11 cellular contexts compared by ENCODE assay signal in genomic region chr12:6212086-6212485, GRCh38. TPM values are rescaled to one million over a fixed set of nuclear protein-coding genes. Genes with fewer than 3 reads are reported as not detected.
DNase-seq lines count a peak whose midpoint lies in the region; ATAC-seq and TF ChIP-seq lines count a peak whose summit lies in the region.
"Had no signal": no experiment of that assay in that cellular context is flagged by ENCODE, and none has a peak within 500 bp of the region (broad histone marks: within the 10 kb centered on the region; RNA-seq: fewer than 3 reads in every experiment).

No MANE protein-coding gene starts in this region.

- peak overlapping the region; percentile 99 for H3K9ac ChIP-seq in BLaER1
- H3K9ac ChIP-seq in adipocyte (ENCODE audit: low read length): no peak overlapping the region

- H3K4me1 ChIP-seq in BLaER1 (peaks cover 100% of the 10 kb centered on the region), adipocyte (ENCODE audit: control insufficient read depth, insufficient read depth, low read length) (peaks cover 26% of the 10 kb centered on the region), sigmoid colon (peaks cover 0 to 100% (median 100%) of the 10 kb centered on the region in 4 donors)

- H4K20me1 ChIP-seq in BLaER1: peaks cover 36% of the 10 kb centered on the region

- no peaks in the 10 kb centered on the region for H3K9me3 ChIP-seq in BLaER1
- H3K9me3 ChIP-seq in adipocyte (ENCODE audit: control insufficient read depth, low read length): no peaks in the 10 kb centered on the region
- H3K9me3 ChIP-seq in sigmoid colon: no peaks in the 10 kb centered on the region

- DNase-seq in adipocyte (ENCODE audit: low read depth) (peak; percentile 52), islet precursor cell (peak; percentile 75), sigmoid colon (no peak), SW480 (ENCODE audit: low spot score) (no peak)
- DNase-seq in effector CD8-positive, alpha-beta T cell (lab: John Stamatoyannopoulos, UW): no peak
- DNase-seq: activated T-cell treated with anti-CD3 and anti-CD28 coated beads, Interleukin-2, amount 50 U/mL, for 72 hours; NK-92 treated with Interleukin-12 subunit alpha and Interleukin-12 subunit beta, amount 100 ng/mL, for 24 hours had no signal

- 40 to 65% methylated on average over 7 of the region's 7 CpGs for WGBS in sigmoid colon, 2 donors

- H3K4me3 ChIP-seq in BLaER1 (peak overlapping the region; percentile 46), adipocyte (ENCODE audit: low read length) (no peak overlapping the region), sigmoid colon (no peak overlapping the region)

- intact Hi-C loops in sigmoid colon (cut with DNase I): loop anchor here (10.0 kb wide), 1 partner anchor 343 kb away; the partner anchor contains the start of gene IFFO1

- H3K36me3 ChIP-seq in BLaER1 (peaks cover 92% of the 10 kb centered on the region), adipocyte (ENCODE audit: control insufficient read depth, insufficient read depth, low read length, severe bottlenecking) (no peaks in the 10 kb centered on the region), sigmoid colon (peaks cover 0 to 18% (median 2%) of the 10 kb centered on the region in 4 donors)

- no peak for TF ChIP-seq POLR2A in sigmoid colon (IDR thresholded peaks at IDR 0.05)

- peak overlapping the region; percentile 100 for H3K4me2 ChIP-seq in BLaER1

- ATAC-seq in GM18907 (IDR thresholded peaks at IDR 0.05; ENCODE audit: unreplicated experiment): no peak
- ATAC-seq in HG03469 (IDR thresholded peaks at IDR 0.05; ENCODE audit: unreplicated experiment): no peak
- ATAC-seq: activated CD4-positive, CD25-positive, alpha-beta regulatory T cell treated with anti-CD3 and anti-CD28 coated beads, Interleukin-2, amount 50 U/mL, for 24 hours; activated T-cell treated with anti-CD3 and anti-CD28 coated beads, Interleukin-2, amount 50 U/mL, for 72 hours had no signal

- H3K27ac ChIP-seq in BLaER1: peak overlapping the region; percentile 99
- H3K27ac ChIP-seq in sigmoid colon: peak overlapping the region; percentile 95 to 100 (median 98)

- no peak for TF ChIP-seq EP300 in sigmoid colon (IDR thresholded peaks at IDR 0.05)

- H3K27me3 ChIP-seq in BLaER1: no peaks in the 10 kb centered on the region
- H3K27me3 ChIP-seq in adipocyte (replicated peaks; ENCODE audit: control insufficient read depth, insufficient read depth, low read length): no peaks in the 10 kb centered on the region
- H3K27me3 ChIP-seq in sigmoid colon: no peaks in the 10 kb centered on the region

- TF ChIP-seq CTCF in sigmoid colon (IDR thresholded peaks at IDR 0.05): no peak

RNA-seq across cellular contexts. Expression of gene CD9, which starts 11.9 kb away (rescaled TPM):
- 100 to 1,000 TPM; 240 to 453 (median 303) TPM for total RNA-seq in sigmoid colon
- polyA plus RNA-seq in sigmoid colon: 100 to 1,000 TPM; 180 to 548 (median 335) TPM

Comparison
In these comparisons a context has a peak if more than half of its experiments do, and no peak if none do; other contexts are left out.
1. DNase-seq: peak in adipocyte (single experiment) and islet precursor cell (single experiment); none in sigmoid colon (single experiment), effector CD8-positive, alpha-beta T cell (single experiment) and SW480 (single experiment).